ENCODE assay signal across 8 cellular contexts in the genomic region with DNA sequence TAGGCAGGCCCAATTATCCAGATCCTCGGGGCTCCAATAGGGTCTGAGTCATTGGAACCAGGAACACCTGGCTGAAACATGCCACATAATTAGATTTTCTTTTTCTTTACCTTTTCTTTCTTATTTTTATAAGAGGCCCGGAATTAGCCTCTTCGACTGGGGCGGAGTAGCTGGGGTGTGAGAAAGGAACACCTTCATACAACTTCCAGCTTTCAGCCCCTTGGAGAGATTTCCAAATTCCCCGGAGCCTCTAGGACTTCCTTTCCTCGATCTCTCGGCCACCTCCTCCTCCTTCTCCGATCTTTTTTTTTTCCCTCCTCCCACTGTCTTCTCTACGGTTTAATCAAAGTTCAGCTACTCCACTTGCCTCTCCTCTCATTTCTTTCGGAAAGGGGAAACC.
DNase-seq lines count a peak whose midpoint lies in the region; ATAC-seq, FAIRE-seq and TF ChIP-seq lines count a peak whose summit lies in the region.
"Not testable (repeated sequence)": the region's sequence is repeated elsewhere in the genome, so short reads cannot be mapped to it uniquely, and the experiment has no call there.

No MANE protein-coding gene starts in this region.

- not testable (repeated sequence) for H3K36me3 Mint-ChIP-seq in GM23338 (ENCODE audit: low read depth); osteocyte (ENCODE audit: unreplicated experiment)

- H3F3A ChIP-seq in GM23338 (replicated peaks; ENCODE audit: low read depth), result not testable (repeated sequence)

- H3K79me2 ChIP-seq in GM23338 (replicated peaks; ENCODE audit: insufficient read depth); K562 (ENCODE audit: control insufficient read depth, insufficient read depth, low read length): not testable (repeated sequence)

- H3K36me3 ChIP-seq in GM23338 (ENCODE audit: insufficient read depth); K562 (ENCODE audit: control insufficient read depth, insufficient read depth, low read length); esophagus muscularis mucosa; spleen; uterus: not testable (repeated sequence)

- H3K27ac ChIP-seq in GM23338 (ENCODE audit: low read depth); spleen: not testable (repeated sequence)
- H3K27ac ChIP-seq in K562 (ENCODE audit: extremely low read depth, low read depth, low read length) (0 out of 3 replicates have a peak overlapping the region, but pooled peaks have one; percentile 41), esophagus muscularis mucosa (replicated peaks in 1 of 4) (peak overlapping the region; percentile 68 to 76 (median 72)), uterus (peak overlapping the region; percentile 57 to 68)

- H3K9ac ChIP-seq in K562 (ENCODE audit: insufficient read depth in 1 of 2, low read depth in 2 of 2, low read length in 2 of 2), result not testable (repeated sequence)

- not testable (repeated sequence) for H3K27me3 ChIP-seq in GM23338 (ENCODE audit: insufficient read depth); K562 (ENCODE audit: control insufficient read depth in 2 of 2, insufficient read depth in 2 of 2, low read length in 2 of 2); esophagus muscularis mucosa; spleen (replicated peaks in 1 of 7); uterus

- in situ Hi-C loops in K562 (cut with MboI), result not testable (repeated sequence)

- TF ChIP-seq EP300 in K562 (IDR thresholded peaks at IDR 0.05; ENCODE audit: low read length); esophagus muscularis mucosa (IDR thresholded peaks at IDR 0.05): not testable (repeated sequence)

- H3K4me3 Mint-ChIP-seq in GM23338; osteocyte (ENCODE audit: unreplicated experiment): not testable (repeated sequence)

- TF ChIP-seq POLR2A in K562 (conservative IDR thresholded peaks at IDR 0.05); esophagus muscularis mucosa (IDR thresholded peaks at IDR 0.05; ENCODE audit: low read depth); spleen (IDR thresholded peaks at IDR 0.05); uterus (IDR thresholded peaks at IDR 0.05): not testable (repeated sequence)

- WGBS in K562 (ENCODE audit: insufficient coverage, low coverage, missing lambda C conversion rate), result no CpG with 5 or more reads among the region's 10 CpGs
- WGBS in esophagus muscularis mucosa, result 25% methylated on average over 5 of the region's 10 CpGs
- 55 to 74% (median 69%) methylated on average over 5 to 8 of the region's 10 CpGs for WGBS in spleen, 5 donors

- H3K9me1 ChIP-seq in K562 (ENCODE audit: control insufficient read depth, insufficient read depth, low read length), result not testable (repeated sequence)

- H3K9me3 ChIP-seq in K562 (replicated peaks; ENCODE audit: control insufficient read depth, insufficient read depth, low read depth, low read length); esophagus muscularis mucosa; spleen; uterus: not testable (repeated sequence)

- H3K4me2 ChIP-seq in GM23338; K562 (ENCODE audit: insufficient read depth, low read length): not testable (repeated sequence)

- H4K20me1 ChIP-seq in GM23338 (replicated peaks; ENCODE audit: insufficient read depth); K562 (replicated peaks; ENCODE audit: control insufficient read depth, insufficient read depth, low read length): not testable (repeated sequence)

- intact Hi-C loops in K562 (cut with micrococcal nuclease); esophagus muscularis mucosa (cut with DNase I); left colon (cut with DNase I, micrococcal nuclease); spleen (cut with DNase I; ENCODE audit: low total_unique reads); uterus (cut with DNase I; ENCODE audit: low total_unique reads): not testable (repeated sequence)

- not testable (repeated sequence) for H3K27me3 Mint-ChIP-seq in GM23338 (ENCODE audit: insufficient read depth, low read depth, poor library complexity); osteocyte (ENCODE audit: unreplicated experiment)

- H3K4me3 ChIP-seq in GM23338, K562, spleen, uterus: not testable (repeated sequence)
- peak overlapping the region in 2 of 4 donors; percentile 18 to 26 for H3K4me3 ChIP-seq in esophagus muscularis mucosa

- not testable (repeated sequence) for FAIRE-seq in K562 (lab: Jason Lieb, UNC)

- CTCF ChIA-PET in K562 (lab: Yijun Ruan, JAX; ENCODE audit: low intra/inter-chr PET ratio), result not testable (repeated sequence)

- not testable (repeated sequence) for H3K27ac Mint-ChIP-seq in GM23338; osteocyte (ENCODE audit: unreplicated experiment)

- not testable (repeated sequence) for H3K9me2 ChIP-seq in GM23338 (ENCODE audit: insufficient read depth)

- H2AFZ ChIP-seq in GM23338; K562 (ENCODE audit: low read depth, low read length): not testable (repeated sequence)

- not testable (repeated sequence) for TF ChIP-seq CTCF in GM23338 (conservative IDR thresholded peaks at IDR 0.05; ENCODE audit: low read depth in 2 of 2); K562 (IDR thresholded peaks at IDR 0.05 in 2 of 3, conservative IDR thresholded peaks at IDR 0.05 in 1 of 3; ENCODE audit: insufficient read depth in 2 of 3, low read depth in 1 of 3, low read length in 3 of 3); esophagus muscularis mucosa (IDR thresholded peaks at IDR 0.05); osteocyte (IDR thresholded peaks at IDR 0.05); spleen (IDR thresholded peaks at IDR 0.05 in 8 of 11, conservative IDR thresholded peaks at IDR 0.05 in 3 of 11); uterus (IDR thresholded peaks at IDR 0.05)

- TSS peak; percentile 88 for BruUV-seq in K562 (replicated peaks; lab: Mats Ljungman, UMichigan)

- H3K4me1 ChIP-seq in GM23338 (ENCODE audit: insufficient read depth); K562 (replicated peaks in 1 of 2; ENCODE audit: control insufficient read depth in 2 of 2, insufficient read depth in 2 of 2, low read length in 2 of 2); esophagus muscularis mucosa; spleen; uterus: not testable (repeated sequence)

- POLR2A ChIA-PET in K562 (lab: Yijun Ruan, JAX), result not testable (repeated sequence)

- not testable (repeated sequence) for H3K4me1 Mint-ChIP-seq in GM23338; osteocyte (ENCODE audit: unreplicated experiment)

- ATAC-seq in GM23338, K562, left colon: not testable (repeated sequence)

- not testable (repeated sequence) for H3K9me3 Mint-ChIP-seq in GM23338; osteocyte (ENCODE audit: unreplicated experiment)

- TF ChIP-seq RAD21 in K562 (CRISPR knock-in tag; conservative IDR thresholded peaks at IDR 0.05 in 1 of 2, IDR thresholded peaks at IDR 0.05 in 1 of 2), result not testable (repeated sequence)

- DNase-seq in GM23338 (ENCODE audit: low spot score) (peak; percentile 32), SW480 (ENCODE audit: low spot score) (peak; percentile 0), esophagus muscularis mucosa (ENCODE audit: extremely low spot score) (peak; percentile 8), left colon (peak; percentile 13 to 21), osteocyte (ENCODE audit: extremely low spot score, unreplicated experiment) (peak; percentile 40), spleen (peak; percentile 14), uterus (peak; percentile 10 to 12)
- DNase-seq in K562 (ENCODE audit: extremely low read depth in 1 of 4, low spot score in 3 of 4), result not testable (repeated sequence)
